In genomic region chr5:31531543-31531887, GRCh38 we compare ENCODE assay signal across 1 cellular context.
TF ChIP-seq lines count a peak whose summit lies in the region.

No MANE protein-coding gene starts in this region.

TF ChIP-seq in GM23338, 12 proteins besides CTCF, POLR2A, EP300 and RAD21 (continued from another document):
- TF ChIP-seq JUNB (IDR thresholded peaks at IDR 0.05; ENCODE audit: unreplicated experiment) (no peak), REST (IDR thresholded peaks at IDR 0.05; ENCODE audit: unreplicated experiment) (no peak), EZH2 (IDR thresholded peaks at IDR 0.05; ENCODE audit: low read depth, unreplicated experiment) (no peak)
